In the genomic region with DNA sequence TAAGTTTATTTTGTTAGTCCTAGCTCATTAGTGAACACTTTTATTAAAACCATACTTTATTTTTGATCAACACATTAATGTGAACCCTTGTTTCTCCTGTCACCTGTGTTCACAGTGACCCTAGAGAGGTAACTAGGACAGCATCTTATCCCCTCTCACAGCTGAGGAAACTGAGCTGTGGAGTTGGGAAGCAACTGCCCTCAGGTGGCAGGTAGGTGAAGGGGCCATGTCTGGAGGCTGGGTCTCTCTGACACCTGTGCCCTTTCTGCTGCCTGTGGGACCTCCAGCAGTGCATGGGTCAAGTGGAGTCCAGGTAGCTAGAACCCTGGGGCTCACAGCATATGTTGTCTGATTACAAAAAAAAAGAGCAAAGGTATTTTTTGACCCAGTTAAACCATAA, we compare ENCODE assay signal across 35 cellular contexts. TPM values are rescaled to one million over a fixed set of nuclear protein-coding genes. Genes with fewer than 3 reads are reported as not detected.
"Had no signal": no experiment of that assay in that cellular context is flagged by ENCODE, and none has a peak within 500 bp of the region (broad histone marks: within the 10 kb centered on the region; RNA-seq: fewer than 3 reads in every experiment).

No MANE protein-coding gene starts in this region.

- H3K4me3 ChIP-seq: coronary artery, dorsolateral prefrontal cortex, esophagus squamous epithelium, gastroesophageal sphincter, heart right ventricle, hepatocyte had no signal

- H3K27me3 ChIP-seq: brain microvascular endothelial cell, dorsolateral prefrontal cortex, esophagus squamous epithelium, gastroesophageal sphincter, heart right ventricle, hepatocyte had no signal

- H3K4me1 ChIP-seq: esophagus squamous epithelium had no signal

- DNase-seq: activated CD4-positive, alpha-beta memory T cell treated with anti-CD3 and anti-CD28 coated beads for 36 hours; activated CD4-positive, alpha-beta T cell treated with anti-CD3 and anti-CD28 coated beads for 36 hours; activated CD4-positive, alpha-beta T cell treated with anti-CD3 and anti-CD28 coated beads, Interleukin-2, amount 10 ng/mL, durations not matched to agents 24 days and 14 days; activated CD4-positive, CD25-positive, alpha-beta regulatory T cell; activated CD4-positive, CD25-positive, alpha-beta regulatory T cell treated with anti-CD3 and anti-CD28 coated beads, Interleukin-2, amount 50 U/mL, for 72 hours; activated effector memory CD4-positive, alpha-beta T cell treated with anti-CD3 and anti-CD28 coated beads, Interleukin-2, amount 50 U/mL, for 16 hours; activated naive CD4-positive, alpha-beta T cell treated with anti-CD3 and anti-CD28 coated beads for 36 hours; activated naive CD8-positive, alpha-beta T cell treated with anti-CD3 and anti-CD28 coated beads, Interleukin-2, amount 10 ng/mL, durations not matched to agents 7 days and 5 days; activated T-cell treated with anti-CD3 and anti-CD28 coated beads, Interleukin-2, amount 50 U/mL, for 4 hours; brain microvascular endothelial cell; dorsolateral prefrontal cortex; effector memory CD4-positive, alpha-beta T cell; erythroblast; esophagus squamous epithelium; foreskin melanocyte; heart right ventricle; T-helper 1 cell; T-helper 17 cell; T1000; WERI-Rb-1 had no signal

- FAIRE-seq: astrocyte had no signal

- H3K4me3 Mint-ChIP-seq: activated CD4-positive, alpha-beta memory T cell treated with anti-CD3 and anti-CD28 coated beads for 36 hours; activated CD4-positive, alpha-beta T cell treated with anti-CD3 and anti-CD28 coated beads for 36 hours; activated CD4-positive, alpha-beta T cell treated with anti-CD3 and anti-CD28 coated beads, Interleukin-2, amount 10 ng/mL, durations not matched to agents 24 days and 14 days; activated naive CD4-positive, alpha-beta T cell treated with anti-CD3 and anti-CD28 coated beads for 36 hours; activated naive CD8-positive, alpha-beta T cell treated with anti-CD3 and anti-CD28 coated beads, Interleukin-2, amount 10 ng/mL, durations not matched to agents 7 days and 5 days; activated T-cell treated with anti-CD3 and anti-CD28 coated beads, Interleukin-2, amount 50 U/mL, for 4 hours; central memory CD8-positive, alpha-beta T cell; dendritic cell treated with granulocyte-macrophage colony-stimulating factor and Interleukin-4, amounts not matched to agents 40 ng/mL and 50 ng/mL, for 4 days; T-helper 17 cell; T-helper 2 cell treated with Interferon-gamma antibody and Interleukin-4, amounts not matched to agents 5 μg/mL and 100 μg/mL, for 36 hours had no signal

- H3K27me3 Mint-ChIP-seq: activated CD4-positive, alpha-beta memory T cell treated with anti-CD3 and anti-CD28 coated beads for 36 hours; activated CD4-positive, alpha-beta T cell treated with anti-CD3 and anti-CD28 coated beads for 36 hours; activated CD4-positive, alpha-beta T cell treated with anti-CD3 and anti-CD28 coated beads, Interleukin-2, amount 10 ng/mL, durations not matched to agents 24 days and 14 days; activated naive CD8-positive, alpha-beta T cell treated with anti-CD3 and anti-CD28 coated beads, Interleukin-2, amount 10 ng/mL, durations not matched to agents 7 days and 5 days; central memory CD8-positive, alpha-beta T cell; dendritic cell treated with granulocyte-macrophage colony-stimulating factor and Interleukin-4, amounts not matched to agents 40 ng/mL and 50 ng/mL, for 4 days; T-helper 17 cell had no signal

- H3K27ac ChIP-seq: brain microvascular endothelial cell, coronary artery, dorsolateral prefrontal cortex, esophagus squamous epithelium, gastroesophageal sphincter, heart right ventricle, hepatocyte, WERI-Rb-1 had no signal

- H3K27ac Mint-ChIP-seq: activated CD4-positive, alpha-beta memory T cell treated with anti-CD3 and anti-CD28 coated beads for 36 hours; activated CD4-positive, alpha-beta T cell treated with anti-CD3 and anti-CD28 coated beads for 36 hours; activated CD4-positive, alpha-beta T cell treated with anti-CD3 and anti-CD28 coated beads, Interleukin-2, amount 10 ng/mL, durations not matched to agents 24 days and 14 days; activated naive CD4-positive, alpha-beta T cell treated with anti-CD3 and anti-CD28 coated beads for 36 hours; activated naive CD8-positive, alpha-beta T cell treated with anti-CD3 and anti-CD28 coated beads, Interleukin-2, amount 10 ng/mL, durations not matched to agents 7 days and 5 days; activated T-helper 2 cell treated with anti-CD3 and anti-CD28 coated beads, Interferon-gamma antibody, Interleukin-2, Interleukin-4, amounts not matched to agents 10 μg/mL and 5 μg/mL and 100 μg/mL, durations not matched to agents 14 hours and 24 hours and 36 hours; dendritic cell treated with granulocyte-macrophage colony-stimulating factor and Interleukin-4, amounts not matched to agents 40 ng/mL and 50 ng/mL, for 4 days; T-helper 17 cell; T-helper 2 cell treated with Interferon-gamma antibody and Interleukin-4, amounts not matched to agents 5 μg/mL and 100 μg/mL, for 36 hours had no signal

- ATAC-seq: activated CD4-positive, alpha-beta T cell treated with anti-CD3 and anti-CD28 coated beads for 36 hours; activated naive CD4-positive, alpha-beta T cell treated with anti-CD3 and anti-CD28 coated beads, Interleukin-2, amount 50 U/mL, for 72 hours; activated T-cell treated with anti-CD3 and anti-CD28 coated beads, Interleukin-2, amount 50 U/mL, for 4 hours; gastroesophageal sphincter; T-helper 17 cell had no signal

- H3K79me2 ChIP-seq: hepatocyte had no signal

- H2AFZ ChIP-seq: hepatocyte had no signal

- H3K9me3 Mint-ChIP-seq: activated CD4-positive, alpha-beta memory T cell treated with anti-CD3 and anti-CD28 coated beads for 36 hours; activated CD4-positive, alpha-beta T cell treated with anti-CD3 and anti-CD28 coated beads, Interleukin-2, amount 10 ng/mL, durations not matched to agents 24 days and 14 days; activated naive CD4-positive, alpha-beta T cell treated with anti-CD3 and anti-CD28 coated beads for 36 hours; activated naive CD4-positive, alpha-beta T cell treated with anti-CD3 and anti-CD28 coated beads, Interleukin-2, amount 50 U/mL, for 72 hours; activated naive CD8-positive, alpha-beta T cell treated with anti-CD3 and anti-CD28 coated beads, Interleukin-2, amount 10 ng/mL, durations not matched to agents 7 days and 5 days; activated T-cell treated with anti-CD3 and anti-CD28 coated beads, Interleukin-2, amount 50 U/mL, for 4 hours; activated T-helper 2 cell treated with anti-CD3 and anti-CD28 coated beads, Interferon-gamma antibody, Interleukin-2, Interleukin-4, amounts not matched to agents 10 μg/mL and 5 μg/mL and 100 μg/mL, durations not matched to agents 14 hours and 24 hours and 36 hours; central memory CD8-positive, alpha-beta T cell; dendritic cell treated with granulocyte-macrophage colony-stimulating factor and Interleukin-4, amounts not matched to agents 40 ng/mL and 50 ng/mL, for 4 days; T-helper 2 cell treated with Interferon-gamma antibody and Interleukin-4, amounts not matched to agents 5 μg/mL and 100 μg/mL, for 36 hours had no signal

- H3K9me3 ChIP-seq: esophagus squamous epithelium, gastroesophageal sphincter, heart right ventricle had no signal

- H3K4me2 ChIP-seq: hepatocyte had no signal

RNA-seq across cellular contexts. Expression of gene SLC12A3, which starts 22.9 kb away (rescaled TPM):
- total RNA-seq: activated CD4-positive, alpha-beta memory T cell treated with anti-CD3 and anti-CD28 coated beads for 36 hours; activated CD4-positive, alpha-beta T cell treated with anti-CD3 and anti-CD28 coated beads for 36 hours; activated CD4-positive, alpha-beta T cell treated with anti-CD3 and anti-CD28 coated beads, Interleukin-2, amount 10 ng/mL, durations not matched to agents 24 days and 14 days; activated naive CD4-positive, alpha-beta T cell treated with anti-CD3 and anti-CD28 coated beads for 36 hours; activated naive CD4-positive, alpha-beta T cell treated with anti-CD3 and anti-CD28 coated beads, Interleukin-2, amount 50 U/mL, for 72 hours; activated naive CD8-positive, alpha-beta T cell treated with anti-CD3 and anti-CD28 coated beads, Interleukin-2, amount 10 ng/mL, durations not matched to agents 7 days and 5 days; activated T-cell treated with anti-CD3 and anti-CD28 coated beads, Interleukin-2, amount 50 U/mL, for 4 hours; activated T-helper 2 cell treated with anti-CD3 and anti-CD28 coated beads, Interferon-gamma antibody, Interleukin-2, Interleukin-4, amounts not matched to agents 10 μg/mL and 5 μg/mL and 100 μg/mL, durations not matched to agents 14 hours and 24 hours and 36 hours; bronchial epithelial cell; cardiac septum; cerebellum; esophagus squamous epithelium; fibroblast of lung; fibroblast of villous mesenchyme; gastroesophageal sphincter; glomerular endothelial cell; heart right ventricle; hepatocyte; T-helper 17 cell had no signal
- polyA plus RNA-seq: fibroblast of lung, heart right ventricle, hepatocyte had no signal
